Comparison of ENCODE assay signal across 29 cellular contexts in genomic region chr10:107043461-107043860, GRCh38.
"Had no signal": no experiment of that assay in that cellular context is flagged by ENCODE, and none has a peak within 500 bp of the region (broad histone marks: within the 10 kb centered on the region; RNA-seq: fewer than 3 reads in every experiment).

No MANE protein-coding gene starts in this region.

- H3K27me3 ChIP-seq: stomach, suprapubic skin, testis, thyroid gland, tibial artery, tibial nerve, transverse colon, upper lobe of left lung, upper lobe of right lung, uterus, vagina had no signal

- DNase-seq: stimulated activated CD4-positive, alpha-beta T cell treated with anti-CD3 and anti-CD28 coated beads, Interleukin-2, amount 100 ng/mL, for 48 hours; stimulated activated CD4-positive, alpha-beta T cell treated with anti-CD3 and anti-CD28 coated beads, Interleukin-4, amount 100 ng/mL, for 1 hour; stimulated activated CD4-positive, alpha-beta T cell treated with anti-CD3 and anti-CD28 coated beads, Interleukin-4, amount 100 ng/mL, for 24 hours; stimulated activated CD4-positive, alpha-beta T cell treated with anti-CD3 and anti-CD28 coated beads, Interleukin-4, amount 100 ng/mL, for 4 hours; stimulated activated CD8-positive, alpha-beta memory T cell treated with anti-CD3 and anti-CD28 coated beads, Interleukin-4, amount 100 ng/mL, for 48 hours; stimulated activated naive B cell treated with anti-CD40 and anti-IgM and Interleukin-4, amounts not matched to agents 10 μg/mL and 1 μg/mL and 100 μg/mL, for 72 hours; stimulated activated naive CD4-positive, alpha-beta T cell; stimulated activated naive CD4-positive, alpha-beta T cell treated with Interleukin-2 at 50 U/mL for 16 hours; stimulated activated naive CD8-positive, alpha-beta T cell treated with anti-CD3 and anti-CD28 coated beads, Interleukin-15, amount 100 ng/mL, for 72 hours; stimulated activated naive CD8-positive, alpha-beta T cell treated with anti-CD3 and anti-CD28 coated beads, Interleukin-15, Interleukin-2, amounts not matched to agents 100 U/mL and 50 U/mL, for 24 hours; stomach; substantia nigra; testis; thyroid gland; tibial artery; transverse colon; trophoblast cell; upper lobe of left lung; upper lobe of right lung; uterus had no signal

- H3K4me1 Mint-ChIP-seq: stimulated activated effector memory CD8-positive, alpha-beta T cell treated with anti-CD3 and anti-CD28 coated beads, Interleukin-12 subunit alpha, Interleukin-12 subunit beta, amount 100 ng/mL, for 72 hours; stimulated activated memory B cell treated with anti-CD40 and anti-IgM and Interleukin-4, amounts not matched to agents 10 μg/mL and 1 μg/mL and 100 μg/mL, for 72 hours; stimulated activated naive B cell treated with anti-CD40 and anti-IgM and Interleukin-4, amounts not matched to agents 10 μg/mL and 1 μg/mL and 100 μg/mL, for 72 hours; stimulated activated naive CD8-positive, alpha-beta T cell treated with anti-CD3 and anti-CD28 coated beads, Interleukin-15, amount 100 ng/mL, for 72 hours had no signal

- H3K4me3 ChIP-seq: stomach, suprapubic skin, testis, thoracic aorta, thyroid gland, tibial artery, tibial nerve, transverse colon, upper lobe of left lung, upper lobe of right lung, uterus, vagina had no signal

- FAIRE-seq: urothelium cell line had no signal

- H3K27ac Mint-ChIP-seq: stimulated activated effector memory CD8-positive, alpha-beta T cell treated with anti-CD3 and anti-CD28 coated beads, Interleukin-12 subunit alpha, Interleukin-12 subunit beta, amount 100 ng/mL, for 72 hours; stimulated activated memory B cell treated with anti-CD40 and anti-IgM and Interleukin-4, amounts not matched to agents 10 μg/mL and 1 μg/mL and 100 μg/mL, for 72 hours; stimulated activated naive B cell treated with anti-CD40 and anti-IgM and Interleukin-4, amounts not matched to agents 10 μg/mL and 1 μg/mL and 100 μg/mL, for 72 hours; stimulated activated naive CD8-positive, alpha-beta T cell treated with anti-CD3 and anti-CD28 coated beads, Interleukin-15, amount 100 ng/mL, for 72 hours; stimulated activated naive CD8-positive, alpha-beta T cell treated with anti-CD3 and anti-CD28 coated beads, Interleukin-15, Interleukin-2, amounts not matched to agents 100 ng/mL and 50 ng/mL, for 24 hours; type B pancreatic cell had no signal

- H3K27me3 Mint-ChIP-seq: stimulated activated memory B cell treated with anti-CD40 and anti-IgM and Interleukin-4, amounts not matched to agents 10 μg/mL and 1 μg/mL and 100 μg/mL, for 72 hours; stimulated activated naive B cell treated with anti-CD40 and anti-IgM and Interleukin-4, amounts not matched to agents 10 μg/mL and 1 μg/mL and 100 μg/mL, for 72 hours; stimulated activated naive CD8-positive, alpha-beta T cell treated with anti-CD3 and anti-CD28 coated beads, Interleukin-15, amount 100 ng/mL, for 72 hours; stimulated activated naive CD8-positive, alpha-beta T cell treated with anti-CD3 and anti-CD28 coated beads, Interleukin-15, Interleukin-2, amounts not matched to agents 100 ng/mL and 50 ng/mL, for 24 hours; type B pancreatic cell had no signal

- H3K27ac ChIP-seq: stomach, suprapubic skin, testis, thoracic aorta, thyroid gland, tibial artery, transverse colon, upper lobe of left lung, upper lobe of right lung, uterus, vagina had no signal

- H3K36me3 Mint-ChIP-seq: stimulated activated effector memory CD8-positive, alpha-beta T cell treated with anti-CD3 and anti-CD28 coated beads, Interleukin-12 subunit alpha, Interleukin-12 subunit beta, amount 100 ng/mL, for 72 hours; stimulated activated memory B cell treated with anti-CD40 and anti-IgM and Interleukin-4, amounts not matched to agents 10 μg/mL and 1 μg/mL and 100 μg/mL, for 72 hours; stimulated activated naive B cell treated with anti-CD40 and anti-IgM and Interleukin-4, amounts not matched to agents 10 μg/mL and 1 μg/mL and 100 μg/mL, for 72 hours; type B pancreatic cell had no signal

- ATAC-seq: stimulated activated effector memory CD8-positive, alpha-beta T cell treated with anti-CD3 and anti-CD28 coated beads, Interleukin-12 subunit alpha, Interleukin-12 subunit beta, amount 100 ng/mL, for 72 hours; stimulated activated memory B cell treated with anti-CD40 and anti-IgM and Interleukin-4, amounts not matched to agents 10 μg/mL and 1 μg/mL and 100 μg/mL, for 72 hours; stimulated activated naive B cell treated with anti-CD40 and anti-IgM and Interleukin-4, amounts not matched to agents 10 μg/mL and 1 μg/mL and 100 μg/mL, for 72 hours; stimulated activated naive CD8-positive, alpha-beta T cell treated with anti-CD3 and anti-CD28 coated beads, Interleukin-15, amount 100 ng/mL, for 72 hours; stimulated activated naive CD8-positive, alpha-beta T cell treated with anti-CD3 and anti-CD28 coated beads, Interleukin-15, Interleukin-2, amounts not matched to agents 100 U/mL and 50 U/mL, for 24 hours; upper lobe of right lung had no signal

- H3K9me3 ChIP-seq: stomach, suprapubic skin, testis, thoracic aorta, thyroid gland, tibial artery, tibial nerve, transverse colon, upper lobe of left lung, upper lobe of right lung, uterus, vagina had no signal

- H3K4me3 Mint-ChIP-seq: stimulated activated effector memory CD8-positive, alpha-beta T cell treated with anti-CD3 and anti-CD28 coated beads, Interleukin-12 subunit alpha, Interleukin-12 subunit beta, amount 100 ng/mL, for 72 hours; stimulated activated memory B cell treated with anti-CD40 and anti-IgM and Interleukin-4, amounts not matched to agents 10 μg/mL and 1 μg/mL and 100 μg/mL, for 72 hours; stimulated activated naive B cell treated with anti-CD40 and anti-IgM and Interleukin-4, amounts not matched to agents 10 μg/mL and 1 μg/mL and 100 μg/mL, for 72 hours; stimulated activated naive CD8-positive, alpha-beta T cell treated with anti-CD3 and anti-CD28 coated beads, Interleukin-15, amount 100 ng/mL, for 72 hours; stimulated activated naive CD8-positive, alpha-beta T cell treated with anti-CD3 and anti-CD28 coated beads, Interleukin-15, Interleukin-2, amounts not matched to agents 100 ng/mL and 50 ng/mL, for 24 hours; type B pancreatic cell had no signal

- H3K4me1 ChIP-seq: stomach, suprapubic skin, testis, thyroid gland, tibial artery, transverse colon, upper lobe of left lung, upper lobe of right lung, uterus, vagina had no signal

- H3K36me3 ChIP-seq: stomach, suprapubic skin, thoracic aorta, thyroid gland, tibial artery, tibial nerve, transverse colon, upper lobe of left lung, upper lobe of right lung, uterus, vagina had no signal
